ENCODE assay signal across 8 cellular contexts in genomic region chr2:151408788-151409600, GRCh38. TPM values are rescaled to one million over a fixed set of nuclear protein-coding genes. Genes with fewer than 3 reads are reported as not detected.
DNase-seq lines count a peak whose midpoint lies in the region; ATAC-seq and TF ChIP-seq lines count a peak whose summit lies in the region.

No MANE protein-coding gene starts in this region.

- H3K27me3 Mint-ChIP-seq in CD4-positive, CD25-positive, alpha-beta regulatory T cell, result peaks cover 4% of the 10 kb centered on the region
- no peaks in the 10 kb centered on the region for H3K27me3 Mint-ChIP-seq in effector memory CD8-positive, alpha-beta T cell

- peak overlapping the region; percentile 92 to 98 (median 96) for H3K4me3 Mint-ChIP-seq in CD4-positive, CD25-positive, alpha-beta regulatory T cell
- H3K4me3 Mint-ChIP-seq in effector memory CD8-positive, alpha-beta T cell, result peak overlapping the region; percentile 92 to 95

- peak overlapping the region; percentile 88 for H2AFZ ChIP-seq in osteoblast (ENCODE audit: low read length)

- peaks cover 8% of the 10 kb centered on the region for H3K36me3 Mint-ChIP-seq in CD4-positive, CD25-positive, alpha-beta regulatory T cell
- H3K36me3 Mint-ChIP-seq in effector memory CD8-positive, alpha-beta T cell (ENCODE audit: insufficient read depth), result peaks cover 30% of the 10 kb centered on the region

- H3K4me1 ChIP-seq in CD4-positive, CD25-positive, alpha-beta regulatory T cell (ENCODE audit: control insufficient read depth, insufficient read depth, low read length, poor library complexity, severe bottlenecking), result peaks cover 16% of the 10 kb centered on the region
- peaks cover 6% of the 10 kb centered on the region for H3K4me1 ChIP-seq in osteoblast (ENCODE audit: insufficient read depth, low read length)

- peak overlapping the region; percentile 84 for H3K4me2 ChIP-seq in osteoblast (ENCODE audit: insufficient read depth, low read length)

- H3K9me3 Mint-ChIP-seq in CD4-positive, CD25-positive, alpha-beta regulatory T cell, result no peaks in the 10 kb centered on the region
- no peaks in the 10 kb centered on the region for H3K9me3 Mint-ChIP-seq in effector memory CD8-positive, alpha-beta T cell

- H3K9me3 ChIP-seq in CD4-positive, CD25-positive, alpha-beta regulatory T cell (ENCODE audit: control insufficient read depth in 2 of 2, low read length in 2 of 2), result no peaks in the 10 kb centered on the region
- H3K9me3 ChIP-seq in osteoblast (ENCODE audit: low read depth, low read length), result no peaks in the 10 kb centered on the region

- H3K4me1 Mint-ChIP-seq in CD4-positive, CD25-positive, alpha-beta regulatory T cell, result peaks cover 12 to 36% (median 20%) of the 10 kb centered on the region in 4 donors
- H3K4me1 Mint-ChIP-seq in effector memory CD8-positive, alpha-beta T cell (ENCODE audit: low read depth in 2 of 2), result peaks cover 10 to 16% of the 10 kb centered on the region in 2 donors

- H3K27ac ChIP-seq in CD4-positive, CD25-positive, alpha-beta regulatory T cell (ENCODE audit: insufficient read depth, low read length, poor library complexity, severe bottlenecking), result peak overlapping the region; percentile 80
- peak overlapping the region; percentile 84 for H3K27ac ChIP-seq in osteoblast (ENCODE audit: low read depth, low read length)

- peaks cover 12% of the 10 kb centered on the region for H3K36me3 ChIP-seq in CD4-positive, CD25-positive, alpha-beta regulatory T cell (ENCODE audit: control insufficient read depth, insufficient read depth, low read length)
- peaks cover 19% of the 10 kb centered on the region for H3K36me3 ChIP-seq in osteoblast (ENCODE audit: insufficient read depth, low read length)

- H3K79me2 ChIP-seq in osteoblast (ENCODE audit: insufficient read depth, low read length), result peaks cover 41% of the 10 kb centered on the region

- no peaks in the 10 kb centered on the region for H3K27me3 ChIP-seq in CD4-positive, CD25-positive, alpha-beta regulatory T cell (ENCODE audit: control insufficient read depth, insufficient read depth, low read length)
- no peaks in the 10 kb centered on the region for H3K27me3 ChIP-seq in osteoblast (ENCODE audit: insufficient read depth, low read length)

- no peak for ATAC-seq in CD4-positive, CD25-positive, alpha-beta regulatory T cell (ENCODE audit: low read depth in 2 of 2)
- no peak for ATAC-seq in effector memory CD8-positive, alpha-beta T cell (replicated peaks)
- ATAC-seq in GM19395 (IDR thresholded peaks at IDR 0.05; ENCODE audit: unreplicated experiment), result no peak

- no peak for TF ChIP-seq CTCF in osteoblast (IDR thresholded peaks at IDR 0.05; ENCODE audit: extremely low read depth, low read depth, low read length)

- no peak for DNase-seq in CD4-positive, CD25-positive, alpha-beta regulatory T cell
- DNase-seq in NCI-H69 (lab: John Stamatoyannopoulos, UW) (peak; percentile 4), osteoblast (ENCODE audit: insufficient read length, low spot score, missing footprints) (no peak), NCI-H345 (lab: John Stamatoyannopoulos, UW) (no peak), globus pallidus (ENCODE audit: low spot score) (no peak), NCI-H1417 (lab: John Stamatoyannopoulos, UW) (no peak)
- DNase-seq in effector memory CD8-positive, alpha-beta T cell, result no peak

- peaks cover 7% of the 10 kb centered on the region for H4K20me1 ChIP-seq in osteoblast (ENCODE audit: insufficient read depth, low read length)

- H3K4me3 ChIP-seq in CD4-positive, CD25-positive, alpha-beta regulatory T cell (ENCODE audit: low read depth, low read length), result peak overlapping the region; percentile 62
- H3K4me3 ChIP-seq in osteoblast (ENCODE audit: insufficient read depth, low read length), result peak overlapping the region; percentile 100

- peak overlapping the region; percentile 95 to 98 (median 98) for H3K27ac Mint-ChIP-seq in CD4-positive, CD25-positive, alpha-beta regulatory T cell
- peak overlapping the region; percentile 92 to 94 for H3K27ac Mint-ChIP-seq in effector memory CD8-positive, alpha-beta T cell

RNA-seq across cellular contexts. Expression of gene RIF1, which starts 0.7 kb away (rescaled TPM):
- total RNA-seq in CD4-positive, CD25-positive, alpha-beta regulatory T cell, result 40.2 TPM
- polyA plus RNA-seq in CD4-positive, CD25-positive, alpha-beta regulatory T cell, result 10 to 100 TPM; 19.0 to 30.0 (median 24.9) TPM
- total RNA-seq in osteoblast, result 45.1 and 48.5 TPM in 2 replicates

RNA-seq across cellular contexts. Expression of gene TNFAIP6, which starts 51.6 kb away (rescaled TPM):
- total RNA-seq in CD4-positive, CD25-positive, alpha-beta regulatory T cell, result not detected
- polyA plus RNA-seq in CD4-positive, CD25-positive, alpha-beta regulatory T cell, result not detected
- total RNA-seq in osteoblast, result 43.1 and 61.6 TPM in 2 replicates

Comparison
In these comparisons a context has a peak if more than half of its experiments do, and no peak if none do; other contexts are left out.
1. RNA of gene TNFAIP6, which starts 51.6 kb away (total RNA-seq): 43.1 to 61.6 TPM in osteoblast; not detected in CD4-positive, CD25-positive, alpha-beta regulatory T cell (single experiment); every median in the first group is over 10 times any median in the second.